In genomic region chr9:111661150-111661801, GRCh38 we compare ENCODE assay signal across 8 cellular contexts. TPM values are rescaled to one million over a fixed set of nuclear protein-coding genes. Genes with fewer than 3 reads are reported as not detected.
DNase-seq lines count a peak whose midpoint lies in the region; ATAC-seq and TF ChIP-seq lines count a peak whose summit lies in the region.

GNG10 (plus strand) TSS chr9:111661605; CDS start chr9:111661635, 30 bp downstream.

- H3K9me3 ChIP-seq in mesenchymal stem cell (ENCODE audit: control insufficient read depth, low read length) = no peaks in the 10 kb centered on the region

- no peak within 1 kb of the TSS for H2AK5ac ChIP-seq in mesenchymal stem cell (ENCODE audit: low read length, severe bottlenecking)

- peak within 1 kb of the TSS; percentile 85 for H2AFZ ChIP-seq in mesenchymal stem cell (ENCODE audit: low read depth, low read length)

- peak within 1 kb of the TSS; percentile 84 for H2BK120ac ChIP-seq in mesenchymal stem cell (ENCODE audit: low read depth, low read length)

- TF ChIP-seq POLR2A in GM18526 (IDR thresholded peaks at IDR 0.05; ENCODE audit: extremely low read depth, insufficient read length) = peak; percentile 41

- H2BK12ac ChIP-seq in mesenchymal stem cell (ENCODE audit: low read length in 2 of 2) = peak within 1 kb of the TSS; percentile 41 to 63

- H2BK5ac ChIP-seq in mesenchymal stem cell (ENCODE audit: low read depth, low read length, poor library complexity, severe bottlenecking) = no peak within 1 kb of the TSS

- H3K27ac Mint-ChIP-seq in effector memory CD8-positive, alpha-beta T cell = peak within 1 kb of the TSS; percentile 90

- H3K14ac ChIP-seq in mesenchymal stem cell (ENCODE audit: low read length in 2 of 2) = peak within 1 kb of the TSS; percentile 40 to 97

- H3K4me2 ChIP-seq in mesenchymal stem cell (ENCODE audit: low read length, poor library complexity, severe bottlenecking) = peak within 1 kb of the TSS; percentile 97

- no peaks in the 10 kb centered on the region for H3K36me3 Mint-ChIP-seq in effector memory CD8-positive, alpha-beta T cell (ENCODE audit: insufficient read depth)

- H3K4me1 Mint-ChIP-seq in effector memory CD8-positive, alpha-beta T cell (ENCODE audit: low read depth in 2 of 2) = peaks cover 21 to 22% of the 10 kb centered on the region in 2 donors

- H2BK15ac ChIP-seq in mesenchymal stem cell (ENCODE audit: low read depth, poor library complexity, severe bottlenecking) = peak within 1 kb of the TSS; percentile 5

- H3K18ac ChIP-seq in mesenchymal stem cell (ENCODE audit: low read depth in 1 of 2, low read length in 2 of 2) = peak within 1 kb of the TSS; percentile 71 to 90

- peak within 1 kb of the TSS; percentile 95 to 97 for H3K4me3 Mint-ChIP-seq in effector memory CD8-positive, alpha-beta T cell

- under 1% methylated on average over 38 of the region's 61 CpGs for WGBS in mesenchymal stem cell

- peak within 1 kb of the TSS; percentile 88 to 95 for H3K4me3 ChIP-seq in mesenchymal stem cell (ENCODE audit: insufficient read depth in 1 of 2, low read depth in 1 of 2, low read length in 2 of 2)

- H3K9me3 Mint-ChIP-seq in effector memory CD8-positive, alpha-beta T cell = no peaks in the 10 kb centered on the region

- H3K9ac ChIP-seq in mesenchymal stem cell (ENCODE audit: low read length) = peak within 1 kb of the TSS; percentile 86

- H3K4me1 ChIP-seq in mesenchymal stem cell (ENCODE audit: control insufficient read depth, insufficient read depth, low read depth, low read length) = peaks cover 9% of the 10 kb centered on the region

- peak within 1 kb of the TSS; percentile 53 for H4K8ac ChIP-seq in mesenchymal stem cell (ENCODE audit: low read length)

- DNase-seq in AG08396 (ENCODE audit: low spot score) (peak; percentile 93), NCI-H526 treated with DMSO at 0.1 percent for 48 hours (lab: John Stamatoyannopoulos, UW) (peak; percentile 7), mesenchymal stem cell (peak; percentile 62)
- DNase-seq in activated CD8-positive, alpha-beta memory T cell treated with anti-CD3 and anti-CD28 coated beads for 24 hours = peak; percentile 89
- DNase-seq in effector memory CD8-positive, alpha-beta T cell = peak; percentile 53 to 67 (median 61)
- peak; percentile 30 for DNase-seq in stimulated activated CD8-positive, alpha-beta memory T cell treated with anti-CD3 and anti-CD28 coated beads, Interleukin-12 subunit alpha, Interleukin-12 subunit beta, amount 100 ng/mL, for 24 hours (ENCODE audit: extremely low read depth)

- peaks cover 0 to 13% of the 10 kb centered on the region in 2 experiments for H3K36me3 ChIP-seq in mesenchymal stem cell (ENCODE audit: control insufficient read depth in 1 of 2, insufficient read depth in 2 of 2, low read depth in 1 of 2, low read length in 2 of 2)

- H3K79me1 ChIP-seq in mesenchymal stem cell (replicated peaks; ENCODE audit: low read length, poor library complexity, severe bottlenecking) = peaks cover 18% of the 10 kb centered on the region

- H3K27me3 Mint-ChIP-seq in effector memory CD8-positive, alpha-beta T cell = no peaks in the 10 kb centered on the region

- H3K23ac ChIP-seq in mesenchymal stem cell (ENCODE audit: low read length in 2 of 2) = no peak within 1 kb of the TSS

- H3K27ac ChIP-seq in mesenchymal stem cell (ENCODE audit: low read length, poor library complexity, severe bottlenecking) = peak within 1 kb of the TSS; percentile 32

- peak within 1 kb of the TSS; percentile 36 for H4K91ac ChIP-seq in mesenchymal stem cell (ENCODE audit: low read length)

- ATAC-seq in HG03045 (IDR thresholded peaks at IDR 0.05; ENCODE audit: unreplicated experiment) = peak; percentile 88
- peak; percentile 91 for ATAC-seq in effector memory CD8-positive, alpha-beta T cell (replicated peaks)

- H3K27me3 ChIP-seq in mesenchymal stem cell (ENCODE audit: control insufficient read depth in 1 of 2, insufficient read depth in 1 of 2, low read length in 2 of 2) = no peaks in the 10 kb centered on the region

- H3K4ac ChIP-seq in mesenchymal stem cell (ENCODE audit: low read depth in 1 of 2, low read length in 2 of 2) = peak within 1 kb of the TSS in 1 of 2 experiments; percentile 58

RNA-seq across cellular contexts. Expression of gene GNG10, which starts in this region (rescaled TPM):
- polyA plus RNA-seq in mesenchymal stem cell (2013, experiment 1 of 2) = 56.0 TPM
- 59.4 TPM for polyA plus RNA-seq in mesenchymal stem cell (2013, experiment 2 of 2)

Comparison
In these comparisons a context has a peak if more than half of its experiments do, and no peak if none do; other contexts are left out.
1. Peak in every context shown above with its lines: DNase-seq, ATAC-seq, H3K4me3 ChIP-seq and H3K27ac ChIP-seq.
2. DNase-seq: peak in every context shown above with its lines; median percentile 93 in AG08396; 89 in activated CD8-positive, alpha-beta memory T cell treated with anti-CD3 and anti-CD28 coated beads for 24 hours; 62 in mesenchymal stem cell; 61 in effector memory CD8-positive, alpha-beta T cell; 30 in stimulated activated CD8-positive, alpha-beta memory T cell treated with anti-CD3 and anti-CD28 coated beads, Interleukin-12 subunit alpha, Interleukin-12 subunit beta, amount 100 ng/mL, for 24 hours; 7 in NCI-H526 treated with DMSO at 0.1 percent for 48 hours.